In the genomic region with DNA sequence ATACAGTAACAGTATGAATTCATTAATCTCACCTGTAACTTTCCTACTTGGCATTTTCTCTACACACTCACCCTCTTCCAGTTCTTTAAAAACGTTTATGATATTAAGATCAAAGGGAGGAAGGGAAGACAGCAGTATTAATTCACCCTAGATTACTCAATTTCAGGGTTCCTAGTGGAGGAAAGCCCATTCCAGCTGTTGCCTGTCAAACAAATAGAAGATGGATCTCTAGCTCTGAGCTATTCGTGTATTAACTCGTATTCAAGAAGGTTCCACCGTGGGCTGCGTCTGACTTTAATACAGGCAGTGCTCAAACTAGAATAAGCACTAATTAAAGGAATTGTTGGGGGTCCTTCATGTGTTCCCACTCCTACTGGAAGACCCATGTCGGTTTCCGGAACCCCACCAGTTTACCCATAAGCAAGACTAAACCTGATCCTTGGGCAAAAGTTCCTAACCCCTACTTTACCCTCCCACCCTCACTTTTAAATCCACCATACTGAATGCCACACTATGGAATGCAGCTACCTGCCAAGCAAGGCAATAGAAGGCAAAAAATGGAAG, we compare ENCODE assay signal across 1 cellular context.
TF ChIP-seq lines count a peak whose summit lies in the region.

No MANE protein-coding gene starts in this region.

TF ChIP-seq in K562, 482 proteins besides CTCF, POLR2A, EP300 and RAD21:
- no peak for TF ChIP-seq MTF1 (CRISPR knock-in tag; IDR thresholded peaks at IDR 0.05; ENCODE audit: borderline replicate concordance)
- no peak for TF ChIP-seq RBM15 (IDR thresholded peaks at IDR 0.05; ENCODE audit: insufficient read depth, low read length)
- no peak for TF ChIP-seq MXI1 (IDR thresholded peaks at IDR 0.05; ENCODE audit: low read depth, low read length)
- TF ChIP-seq ZNF41 (CRISPR knock-in tag; conservative IDR thresholded peaks at IDR 0.05) = no peak
- TF ChIP-seq SAFB2 (IDR thresholded peaks at IDR 0.05; ENCODE audit: borderline replicate concordance, low read depth, low read length, severe bottlenecking) = no peak
- no peak for TF ChIP-seq HOMEZ (CRISPR knock-in tag; IDR thresholded peaks at IDR 0.05)
- TF ChIP-seq ZKSCAN1 (IDR thresholded peaks at IDR 0.05; ENCODE audit: low read depth, low read length) = no peak
- no peak for TF ChIP-seq ZNF217 (CRISPR knock-in tag; IDR thresholded peaks at IDR 0.05)
- no peak for TF ChIP-seq AFF1 (IDR thresholded peaks at IDR 0.05; ENCODE audit: low read depth in 1 of 2, partially characterized antibody in 2 of 2)
- no peak for TF ChIP-seq ZNF589 (CRISPR knock-in tag; IDR thresholded peaks at IDR 0.05; ENCODE audit: low read depth)
- no peak for TF ChIP-seq ZSCAN29 (IDR thresholded peaks at IDR 0.05)
- TF ChIP-seq SLC30A9 (CRISPR knock-in tag; IDR thresholded peaks at IDR 0.05) = no peak
- TF ChIP-seq, protein P1, sequence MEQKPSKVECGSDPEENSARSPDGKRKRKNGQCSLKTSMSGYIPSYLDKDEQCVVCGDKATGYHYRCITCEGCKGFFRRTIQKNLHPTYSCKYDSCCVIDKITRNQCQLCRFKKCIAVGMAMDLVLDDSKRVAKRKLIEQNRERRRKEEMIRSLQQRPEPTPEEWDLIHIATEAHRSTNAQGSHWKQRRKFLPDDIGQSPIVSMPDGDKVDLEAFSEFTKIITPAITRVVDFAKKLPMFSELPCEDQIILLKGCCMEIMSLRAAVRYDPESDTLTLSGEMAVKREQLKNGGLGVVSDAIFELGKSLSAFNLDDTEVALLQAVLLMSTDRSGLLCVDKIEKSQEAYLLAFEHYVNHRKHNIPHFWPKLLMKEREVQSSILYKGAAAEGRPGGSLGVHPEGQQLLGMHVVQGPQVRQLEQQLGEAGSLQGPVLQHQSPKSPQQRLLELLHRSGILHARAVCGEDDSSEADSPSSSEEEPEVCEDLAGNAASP (IDR thresholded peaks at IDR 0.05) = no peak
- TF ChIP-seq, protein P2, sequence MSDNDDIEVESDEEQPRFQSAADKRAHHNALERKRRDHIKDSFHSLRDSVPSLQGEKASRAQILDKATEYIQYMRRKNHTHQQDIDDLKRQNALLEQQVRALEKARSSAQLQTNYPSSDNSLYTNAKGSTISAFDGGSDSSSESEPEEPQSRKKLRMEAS (CRISPR knock-in tag; IDR thresholded peaks at IDR 0.05) = no peak
- no peak for TF ChIP-seq TEAD2 (tag; IDR thresholded peaks at IDR 0.05)
- no peak for TF ChIP-seq CHD1 (IDR thresholded peaks at IDR 0.05; ENCODE audit: low read length)
- TF ChIP-seq RFX1 (IDR thresholded peaks at IDR 0.05) = no peak
- TF ChIP-seq NCOA2 (IDR thresholded peaks at IDR 0.05; ENCODE audit: partially characterized antibody in 2 of 2) = no peak
- TF ChIP-seq ZNF263 (CRISPR knock-in tag; IDR thresholded peaks at IDR 0.05; ENCODE audit: borderline replicate concordance) = no peak
- TF ChIP-seq SIN3B (IDR thresholded peaks at IDR 0.05; ENCODE audit: low read depth) = no peak
